3 cellular contexts compared by ENCODE assay signal in genomic region chr9:71383308-71383707, GRCh38.
TF ChIP-seq lines count a peak whose summit lies in the region.

No MANE protein-coding gene starts in this region.

TF ChIP-seq in GM23338, 12 proteins besides CTCF, POLR2A, EP300 and RAD21:
- no peak for TF ChIP-seq ZNF114 (CRISPR knock-in tag; IDR thresholded peaks at IDR 0.05)
- TF ChIP-seq POLR2AphosphoS5 (IDR thresholded peaks at IDR 0.05; ENCODE audit: low read depth), result no peak
- TF ChIP-seq ETS1 (IDR thresholded peaks at IDR 0.05), result no peak
- no peak for TF ChIP-seq CREB1 (CRISPR knock-in tag; IDR thresholded peaks at IDR 0.05; ENCODE audit: low read depth)
- TF ChIP-seq REST (IDR thresholded peaks at IDR 0.05; ENCODE audit: unreplicated experiment), result no peak

TF ChIP-seq in H1, 55 proteins besides CTCF, POLR2A, EP300 and RAD21:
- TF ChIP-seq PHF8 (conservative IDR thresholded peaks at IDR 0.05; ENCODE audit: low read depth, low read length), result no peak
- TF ChIP-seq CHD1 (IDR thresholded peaks at IDR 0.05; ENCODE audit: low read depth, low read length), result no peak
- TF ChIP-seq SIRT6 (IDR thresholded peaks at IDR 0.05; ENCODE audit: low read length), result no peak
TF ChIP-seq in H1: peak in this region for 0.

TF ChIP-seq in SK-N-SH, 30 proteins besides CTCF, POLR2A, EP300 and RAD21:
- TF ChIP-seq NFIC (IDR thresholded peaks at IDR 0.05; ENCODE audit: borderline replicate concordance) (no peak), ELF1 (IDR thresholded peaks at IDR 0.05) (no peak), USF2 (IDR thresholded peaks at IDR 0.05; ENCODE audit: borderline replicate concordance, low read depth, low read length) (no peak), ZBTB33 (IDR thresholded peaks at IDR 0.05; ENCODE audit: borderline replicate concordance, low read depth) (no peak), TEAD4 (IDR thresholded peaks at IDR 0.05; ENCODE audit: borderline replicate concordance, insufficient read depth) (no peak), FOXJ3 (CRISPR knock-in tag; IDR thresholded peaks at IDR 0.05) (no peak), POLR2AphosphoS5 (IDR thresholded peaks at IDR 0.05; ENCODE audit: low read depth, low read length) (no peak), YY1 (IDR thresholded peaks at IDR 0.05; ENCODE audit: low read depth) (no peak), FOSL2 (IDR thresholded peaks at IDR 0.05; ENCODE audit: borderline replicate concordance, low read depth) (no peak), FOXM1 (IDR thresholded peaks at IDR 0.05; ENCODE audit: low read depth) (no peak), GATA2 (CRISPR knock-in tag; IDR thresholded peaks at IDR 0.05) (no peak), SIN3A (IDR thresholded peaks at IDR 0.05; ENCODE audit: borderline replicate concordance, low read depth, low read length) (no peak), TCF12 (IDR thresholded peaks at IDR 0.05) (no peak), TAF1 (IDR thresholded peaks at IDR 0.05; ENCODE audit: borderline replicate concordance, low read depth, low read length) (no peak), PBX3 (IDR thresholded peaks at IDR 0.05) (no peak), NRF1 (IDR thresholded peaks at IDR 0.05; ENCODE audit: low read depth, low read length) (no peak), EZH2phosphoT487 (IDR thresholded peaks at IDR 0.05; ENCODE audit: borderline replicate concordance, low read depth) (no peak), MXI1 (IDR thresholded peaks at IDR 0.05; ENCODE audit: low read depth, low read length) (no peak), IRF3 (IDR thresholded peaks at IDR 0.05; ENCODE audit: low read depth, low read length) (no peak), MAX (IDR thresholded peaks at IDR 0.05; ENCODE audit: low read depth) (no peak)
